8 cellular contexts compared by ENCODE assay signal in genomic region chr2:222861411-222862067, GRCh38. TPM values are rescaled to one million over a fixed set of nuclear protein-coding genes. Genes with fewer than 3 reads are reported as not detected.
A peak's percentile ranks its signal among the peaks of the same experiment; 100 is the strongest.
DNase-seq lines count a peak whose midpoint lies in the region; ATAC-seq and TF ChIP-seq lines count a peak whose summit lies in the region.

No MANE protein-coding gene starts in this region.

- CTCF ChIA-PET in Calu3 (lab: Charles Lee) = interaction anchor here (0.6 to 2.0 kb wide), 9 partner anchors 14 to 357 kb away, joined by 3 to 13 read pairs (median 5); no protein-coding TSS in a partner anchor

- no TSS peak for BruUV-seq in Calu3 (replicated peaks; lab: Mats Ljungman, UMichigan)

- intact Hi-C loops in Calu3 (cut with micrococcal nuclease; ENCODE audit: unreplicated experiment) = loop anchor here (5.0 kb wide), 2 partner anchors 41 to 154 kb away; no protein-coding TSS in a partner anchor

- H3K36me3 Mint-ChIP-seq in Calu3 (ENCODE audit: insufficient read depth, unreplicated experiment) = peaks cover 8% of the 10 kb centered on the region
- H3K36me3 Mint-ChIP-seq in nephron progenitor cell (ENCODE audit: low read depth) = no peaks in the 10 kb centered on the region

- peaks cover 47% of the 10 kb centered on the region for H4K20me1 ChIP-seq in Karpas-422 (ENCODE audit: insufficient read depth, low read depth, low read length)

- H3K9ac ChIP-seq in Karpas-422 (ENCODE audit: low read length) = peak overlapping the region; percentile 88

- no peaks in the 10 kb centered on the region for H3K4me1 Mint-ChIP-seq in Calu3 (ENCODE audit: low read depth, unreplicated experiment)
- H3K4me1 Mint-ChIP-seq in nephron progenitor cell = peaks cover 22% of the 10 kb centered on the region

- H3K4me1 ChIP-seq in Karpas-422 (ENCODE audit: low read length) (peaks cover 46% of the 10 kb centered on the region), thoracic aorta (ENCODE audit: control insufficient read depth in 1 of 2, low read depth in 2 of 2) (peaks cover 26 to 47% of the 10 kb centered on the region in 2 donors)

- no peak overlapping the region for H3K4me3 Mint-ChIP-seq in Calu3 (ENCODE audit: low read depth, unreplicated experiment)
- H3K4me3 Mint-ChIP-seq in nephron progenitor cell = no peak overlapping the region

- H3K79me2 ChIP-seq in Karpas-422 (ENCODE audit: low read length) = peaks cover 56% of the 10 kb centered on the region

- H3K4me2 ChIP-seq in Karpas-422 (ENCODE audit: low read depth, low read length, poor library complexity, severe bottlenecking) = peak overlapping the region; percentile 79

- H3K27me3 ChIP-seq in Karpas-422 (ENCODE audit: low read length) (no peaks in the 10 kb centered on the region), thoracic aorta (replicated peaks; ENCODE audit: insufficient read depth) (no peaks in the 10 kb centered on the region)

- H3K9me2 ChIP-seq in Karpas-422 (replicated peaks; ENCODE audit: insufficient read depth, low read length) = no peaks in the 10 kb centered on the region

- peak; percentile 28 for ATAC-seq in GM21576 (IDR thresholded peaks at IDR 0.05; ENCODE audit: unreplicated experiment)
- peak; percentile 14 for ATAC-seq in thoracic aorta (ENCODE audit: insufficient number of reproducible peaks, low FRiP score, low read depth)

- no peaks in the 10 kb centered on the region for H3K36me3 ChIP-seq in Karpas-422 (ENCODE audit: insufficient read depth, low read length)
- H3K36me3 ChIP-seq in thoracic aorta = no peaks in the 10 kb centered on the region

- H3K27ac ChIP-seq in Karpas-422 (ENCODE audit: low read length) (peak overlapping the region; percentile 62), thoracic aorta (peak overlapping the region; percentile 94 to 95)

- H3K9me3 Mint-ChIP-seq in Calu3 (ENCODE audit: low read depth, unreplicated experiment) (no peaks in the 10 kb centered on the region), nephron progenitor cell (peaks cover 5% of the 10 kb centered on the region)

- no peak overlapping the region; the same call in 1 of the 2 replicates for H2AFZ ChIP-seq in Karpas-422 (ENCODE audit: low read length)

- H3K27me3 Mint-ChIP-seq in Calu3 (ENCODE audit: unreplicated experiment) (no peaks in the 10 kb centered on the region), nephron progenitor cell (ENCODE audit: low read depth, poor library complexity) (no peaks in the 10 kb centered on the region)

- DNase-seq in Calu3 (peak; percentile 10), Karpas-422 (peak; percentile 67), epithelial cell of proximal tubule (ENCODE audit: low read depth) (no peak), nephron progenitor cell (no peak), thoracic aorta (ENCODE audit: low spot score) (no peak), DMS153 (lab: John Stamatoyannopoulos, UW) (no peak)
- peak; percentile 78 for DNase-seq in activated CD8-positive, alpha-beta memory T cell treated with anti-CD3 and anti-CD28 coated beads for 24 hours

- H3K9me3 ChIP-seq in Karpas-422 (ENCODE audit: low read length) = no peaks in the 10 kb centered on the region
- H3K9me3 ChIP-seq in thoracic aorta = no peaks in the 10 kb centered on the region

- TF ChIP-seq CTCF in Calu3 (IDR thresholded peaks at IDR 0.05; ENCODE audit: unreplicated experiment) = no peak
- no peak for TF ChIP-seq CTCF in epithelial cell of proximal tubule (conservative IDR thresholded peaks at IDR 0.05; ENCODE audit: low read depth, low read length)
- no peak for TF ChIP-seq CTCF in nephron progenitor cell (IDR thresholded peaks at IDR 0.05)
- no peak for TF ChIP-seq CTCF in thoracic aorta (IDR thresholded peaks at IDR 0.05)

- no peak overlapping the region for H3K27ac Mint-ChIP-seq in Calu3 (ENCODE audit: unreplicated experiment)
- peak overlapping the region; percentile 99 for H3K27ac Mint-ChIP-seq in nephron progenitor cell

- H3K4me3 ChIP-seq in Karpas-422 (ENCODE audit: low read length) (peak overlapping the region; percentile 70), epithelial cell of proximal tubule (ENCODE audit: low read depth, low read length) (peak overlapping the region; percentile 94), thoracic aorta (peak overlapping the region; percentile 93)

RNA-seq across cellular contexts. Expression of gene ACSL3, which starts 0.7 kb away (rescaled TPM):
- 167 and 168 TPM in 2 replicates for total RNA-seq in Calu3 (2022)
- 88.0 and 98.5 TPM in 2 replicates for total RNA-seq in Karpas-422 (2014; rRNA removed; shearing (Covaris generic); ENCODE audit: low replicate concordance)
- total RNA-seq in epithelial cell of proximal tubule = 66.8 and 87.9 TPM in 2 replicates
- total RNA-seq in thoracic aorta = 10 to 100 TPM; 65.1 to 79.0 TPM

Comparison
In these comparisons a context has a peak if more than half of its experiments do, and no peak if none do; other contexts are left out.
1. DNase-seq: peak in Calu3 (single experiment), Karpas-422 (single experiment) and activated CD8-positive, alpha-beta memory T cell treated with anti-CD3 and anti-CD28 coated beads for 24 hours (single experiment); none in epithelial cell of proximal tubule (single experiment), nephron progenitor cell (single experiment), thoracic aorta (single experiment) and DMS153 (single experiment).
2. Peak in every context shown above with its lines, with median percentiles within 50 percentile points of each other: H3K4me3 ChIP-seq.